Comparison of ENCODE assay signal across 11 cellular contexts in the genomic region with DNA sequence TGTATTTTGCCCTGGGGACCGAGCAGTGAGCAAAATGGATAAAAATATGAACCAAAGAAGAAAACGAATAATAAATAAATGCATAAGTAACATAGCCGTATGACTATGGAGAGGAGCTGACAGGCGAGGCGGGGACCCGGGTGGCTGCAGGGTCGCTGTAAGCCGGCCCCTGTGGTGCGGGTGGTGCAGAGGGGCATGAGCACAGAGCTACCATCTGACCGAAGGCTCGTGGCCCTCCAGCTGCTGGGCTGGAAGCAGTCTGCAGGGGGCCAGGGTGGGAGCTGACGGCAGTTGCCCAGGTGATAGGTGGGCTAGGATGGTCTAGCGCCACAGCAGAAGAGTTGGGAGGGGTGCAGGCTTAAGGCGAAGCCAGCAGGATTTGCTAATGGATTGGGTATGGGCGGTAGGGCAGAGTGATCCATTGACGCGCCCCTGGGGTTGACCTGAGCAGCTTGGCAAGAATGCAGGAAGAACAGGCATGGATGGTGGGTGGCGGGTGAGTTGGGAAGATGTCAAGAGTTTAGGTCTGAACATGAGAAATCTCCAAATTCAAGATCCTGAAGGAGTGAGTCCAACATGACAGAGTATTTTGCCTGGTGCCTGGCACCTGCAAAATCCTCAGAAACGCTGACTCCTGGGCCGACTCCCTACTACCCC.
"Had no signal": no experiment of that assay in that cellular context is flagged by ENCODE, and none has a peak within 500 bp of the region (broad histone marks: within the 10 kb centered on the region; RNA-seq: fewer than 3 reads in every experiment).

No MANE protein-coding gene starts in this region.

- H3K4me3 Mint-ChIP-seq: activated CD8-positive, alpha-beta memory T cell treated with anti-CD3 and anti-CD28 coated beads, Interleukin-2, amount 10 ng/mL, durations not matched to agents 7 days and 5 days; activated naive CD8-positive, alpha-beta T cell; activated T-cell treated with anti-CD3 and anti-CD28 coated beads, Interleukin-2, amount 50 U/mL, for 24 hours; stimulated activated memory B cell treated with anti-CD40 and anti-IgM and Interleukin-4, amounts not matched to agents 10 μg/mL and 1 μg/mL and 100 μg/mL, for 72 hours; T-helper 17 cell had no signal

- H3K36me3 ChIP-seq: tibial nerve had no signal

- ATAC-seq: activated CD8-positive, alpha-beta memory T cell treated with anti-CD3 and anti-CD28 coated beads, Interleukin-2, amount 10 ng/mL, durations not matched to agents 7 days and 5 days; foreskin keratinocyte; stimulated activated memory B cell treated with anti-CD40 and anti-IgM and Interleukin-4, amounts not matched to agents 10 μg/mL and 1 μg/mL and 100 μg/mL, for 72 hours; T-helper 17 cell had no signal

- DNase-seq: activated CD4-positive, alpha-beta T cell treated with anti-CD3 and anti-CD28 coated beads, Interleukin-2, amount 50 U/mL, for 4 hours; activated CD8-positive, alpha-beta memory T cell treated with anti-CD3 and anti-CD28 coated beads, Interleukin-2, amount 10 ng/mL, durations not matched to agents 7 days and 5 days; activated effector memory CD4-positive, alpha-beta T cell treated with anti-CD3 and anti-CD28 coated beads, Interleukin-2, amount 50 U/mL, for 16 hours; activated T-cell treated with anti-CD3 and anti-CD28 coated beads, Interleukin-2, amount 50 U/mL, for 24 hours; foreskin keratinocyte; left ventricle myocardium superior; small intestine; T-helper 17 cell had no signal

- H3K27ac ChIP-seq: foreskin keratinocyte, tibial nerve had no signal

- H3K27ac Mint-ChIP-seq: activated CD8-positive, alpha-beta memory T cell treated with anti-CD3 and anti-CD28 coated beads, Interleukin-2, amount 10 ng/mL, durations not matched to agents 7 days and 5 days; activated naive CD8-positive, alpha-beta T cell; activated T-cell treated with anti-CD3 and anti-CD28 coated beads, Interleukin-2, amount 50 U/mL, for 24 hours; stimulated activated memory B cell treated with anti-CD40 and anti-IgM and Interleukin-4, amounts not matched to agents 10 μg/mL and 1 μg/mL and 100 μg/mL, for 72 hours; T-helper 17 cell had no signal

- H3K36me3 Mint-ChIP-seq: activated CD8-positive, alpha-beta memory T cell treated with anti-CD3 and anti-CD28 coated beads, Interleukin-2, amount 10 ng/mL, durations not matched to agents 7 days and 5 days; activated naive CD8-positive, alpha-beta T cell; stimulated activated memory B cell treated with anti-CD40 and anti-IgM and Interleukin-4, amounts not matched to agents 10 μg/mL and 1 μg/mL and 100 μg/mL, for 72 hours had no signal

- H3K4me1 ChIP-seq: foreskin keratinocyte, tibial nerve had no signal

- H3K9me3 ChIP-seq: tibial nerve had no signal

- H3K4me1 Mint-ChIP-seq: activated CD8-positive, alpha-beta memory T cell treated with anti-CD3 and anti-CD28 coated beads, Interleukin-2, amount 10 ng/mL, durations not matched to agents 7 days and 5 days; stimulated activated memory B cell treated with anti-CD40 and anti-IgM and Interleukin-4, amounts not matched to agents 10 μg/mL and 1 μg/mL and 100 μg/mL, for 72 hours; T-helper 17 cell had no signal

- H3K4me3 ChIP-seq: tibial nerve had no signal

- H3K9me3 Mint-ChIP-seq: activated T-cell treated with anti-CD3 and anti-CD28 coated beads, Interleukin-2, amount 50 U/mL, for 24 hours; stimulated activated memory B cell treated with anti-CD40 and anti-IgM and Interleukin-4, amounts not matched to agents 10 μg/mL and 1 μg/mL and 100 μg/mL, for 72 hours had no signal
